Comparison of ENCODE assay signal across 8 cellular contexts in genomic region chr10:89392974-89393373, GRCh38. TPM values are rescaled to one million over a fixed set of nuclear protein-coding genes. Genes with fewer than 3 reads are reported as not detected.
DNase-seq lines count a peak whose midpoint lies in the region; ATAC-seq and TF ChIP-seq lines count a peak whose summit lies in the region.

No MANE protein-coding gene starts in this region.

- H3K27me3 ChIP-seq in heart left ventricle: no peaks in the 10 kb centered on the region

- H3K4me1 Mint-ChIP-seq in activated CD8-positive, alpha-beta T cell treated with anti-CD3 and anti-CD28 coated beads for 36 hours (ENCODE audit: low read depth): peaks cover 21% of the 10 kb centered on the region

- 5 to 10% (median 8%) methylated on average over 2 of the region's 2 CpGs for WGBS in heart left ventricle, 4 donors

- H3K27ac Mint-ChIP-seq in activated CD8-positive, alpha-beta T cell treated with anti-CD3 and anti-CD28 coated beads for 36 hours: no peak overlapping the region

- H3K4me3 ChIP-seq in GM12875 (ENCODE audit: low read depth, low read length) (peak overlapping the region; percentile 12), heart left ventricle (peak overlapping the region; percentile 28 to 86 (median 60)), retinal pigment epithelial cell (ENCODE audit: low read length) (peak overlapping the region; percentile 76)

- TF ChIP-seq POLR2A in heart left ventricle (IDR thresholded peaks at IDR 0.05): no peak

- H3K36me3 Mint-ChIP-seq in activated CD8-positive, alpha-beta T cell treated with anti-CD3 and anti-CD28 coated beads for 36 hours (ENCODE audit: low read depth): peaks cover 2% of the 10 kb centered on the region

- H3K27ac ChIP-seq in heart left ventricle: peak overlapping the region; percentile 64 to 92 (median 85)

- TF ChIP-seq CTCF in GM12875 (IDR thresholded peaks at IDR 0.05; ENCODE audit: borderline replicate concordance, insufficient read depth, low read depth, low read length) (no peak), heart left ventricle (IDR thresholded peaks at IDR 0.05) (no peak), retinal pigment epithelial cell (conservative IDR thresholded peaks at IDR 0.05; ENCODE audit: low read depth, low read length) (no peak)
- no peak for TF ChIP-seq CTCF in activated CD8-positive, alpha-beta T cell treated with anti-CD3 and anti-CD28 coated beads for 36 hours (IDR thresholded peaks at IDR 0.05)

- intact Hi-C loops in activated CD8-positive, alpha-beta T cell treated with anti-CD3 and anti-CD28 coated beads for 36 hours (cut with micrococcal nuclease): no loop called here
- intact Hi-C loops in heart left ventricle (cut with DNase I): loop anchor here in 2 of 10 donors (2.0 to 5.0 kb wide), 2 partner anchors 22 to 91 kb away; partner anchors contain the start of genes IFIT2 (in 1 of the 2) and IFIT5 (in 1 of the 2)

- peak overlapping the region; percentile 73 for H3K4me3 Mint-ChIP-seq in activated CD8-positive, alpha-beta T cell treated with anti-CD3 and anti-CD28 coated beads for 36 hours

- POLR2A ChIA-PET in activated CD8-positive, alpha-beta T cell treated with anti-CD3 and anti-CD28 coated beads for 36 hours (lab: Charles Lee): interaction anchor here (0.7 to 1.9 kb wide), 4 partner anchors 10 to 444 kb away, joined by 4 to 8 read pairs (median 5); partner anchors contain the start of gene IFIT5

- peaks cover 0 to 58% (median 34%) of the 10 kb centered on the region in 12 donors for H3K4me1 ChIP-seq in heart left ventricle

- peak; percentile 45 for ATAC-seq in HG03135 (IDR thresholded peaks at IDR 0.05; ENCODE audit: unreplicated experiment)
- ATAC-seq in activated CD8-positive, alpha-beta T cell treated with anti-CD3 and anti-CD28 coated beads for 36 hours: peak; percentile 32
- ATAC-seq in heart left ventricle: peak; percentile 28 to 63 (median 58)
- no peak for ATAC-seq in GM19023 (IDR thresholded peaks at IDR 0.05; ENCODE audit: unreplicated experiment)

- peaks cover 3% of the 10 kb centered on the region for H3K9me3 Mint-ChIP-seq in activated CD8-positive, alpha-beta T cell treated with anti-CD3 and anti-CD28 coated beads for 36 hours

- H3K9me3 ChIP-seq in heart left ventricle: peaks cover 0 to 6% (median 0%) of the 10 kb centered on the region in 12 donors

- no peak for DNase-seq in activated CD8-positive, alpha-beta T cell treated with anti-CD3 and anti-CD28 coated beads for 36 hours
- no peak for DNase-seq in heart left ventricle
- DNase-seq in retinal pigment epithelial cell (ENCODE audit: low read depth): no peak
- DNase-seq in stimulated activated CD4-positive, alpha-beta T cell treated with anti-CD3 and anti-CD28 coated beads, Interleukin-1b, Interleukin-23, amount 100 ng/mL, for 48 hours: no peak
- no peak for DNase-seq in activated CD4-positive, CD25-positive, alpha-beta regulatory T cell (lab: John Stamatoyannopoulos, UW)

- H3K36me3 ChIP-seq in heart left ventricle: peaks cover 0 to 9% (median 0%) of the 10 kb centered on the region in 9 donors

- CTCF ChIA-PET in activated CD8-positive, alpha-beta T cell treated with anti-CD3 and anti-CD28 coated beads for 36 hours (lab: Charles Lee): interaction anchor here (0.6 to 1.9 kb wide), 6 partner anchors 9 to 177 kb away, joined by 3 to 6 read pairs (median 4); no protein-coding TSS in a partner anchor

- H3K27me3 Mint-ChIP-seq in activated CD8-positive, alpha-beta T cell treated with anti-CD3 and anti-CD28 coated beads for 36 hours: no peaks in the 10 kb centered on the region

RNA-seq across cellular contexts. Expression of gene IFIT1, which starts 0.6 kb away (rescaled TPM):
- total RNA-seq in activated CD8-positive, alpha-beta T cell treated with anti-CD3 and anti-CD28 coated beads for 36 hours: 1 to 10 TPM; 6.1 to 6.3 TPM
- 10 to 100 TPM; 13.8 to 58.2 (median 25.6) TPM for total RNA-seq in heart left ventricle
- 10 to 100 TPM in 1 of 2 donors, 1 to 10 TPM in 1; 5.5 to 23.4 TPM for polyA plus RNA-seq in heart left ventricle

RNA-seq across cellular contexts. Expression of gene IFIT1B, which starts 15.1 kb away (rescaled TPM):
- total RNA-seq in activated CD8-positive, alpha-beta T cell treated with anti-CD3 and anti-CD28 coated beads for 36 hours: not detected
- under 1 TPM in 2 of 9 donors, not detected in 7; 0.24 to 0.25 TPM for total RNA-seq in heart left ventricle
- polyA plus RNA-seq in heart left ventricle: not detected

RNA-seq across cellular contexts. Expression of gene IFIT5, which starts 21.4 kb away (rescaled TPM):
- total RNA-seq in activated CD8-positive, alpha-beta T cell treated with anti-CD3 and anti-CD28 coated beads for 36 hours: 10 to 100 TPM; 11.7 to 12.6 TPM
- 10 to 100 TPM in 6 of 9 donors, 1 to 10 TPM in 3; 5.4 to 21.0 (median 10.4) TPM for total RNA-seq in heart left ventricle
- polyA plus RNA-seq in heart left ventricle: 1 to 10 TPM; 5.4 to 9.3 TPM

Comparison
In these comparisons a context has a peak if more than half of its experiments do, and no peak if none do; other contexts are left out.
1. H3K4me3 ChIP-seq: peak in every context shown above with its lines; median percentile 76 in retinal pigment epithelial cell; 60 in heart left ventricle; 12 in GM12875.